In the genomic region with DNA sequence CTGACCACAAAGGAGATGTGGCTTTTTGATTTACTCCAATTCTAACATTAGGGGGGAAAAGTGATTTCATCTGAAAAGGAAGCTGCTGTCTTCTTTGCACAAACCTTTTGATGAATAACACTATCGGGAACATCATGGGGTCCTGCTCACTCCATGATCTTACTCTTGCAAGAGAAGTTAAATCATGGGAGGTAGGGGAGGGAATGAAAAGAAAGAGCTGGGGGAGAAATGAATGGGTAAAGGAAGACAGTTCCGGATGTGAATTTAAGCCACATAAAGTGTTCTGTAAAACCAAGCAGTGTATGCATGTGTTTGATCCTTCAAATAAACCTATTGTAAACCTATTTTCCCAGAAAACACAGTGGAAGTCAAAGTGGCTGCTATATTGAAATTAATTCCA, we compare ENCODE assay signal across 16 cellular contexts.
"Had no signal": no experiment of that assay in that cellular context is flagged by ENCODE, and none has a peak within 500 bp of the region (broad histone marks: within the 10 kb centered on the region; RNA-seq: fewer than 3 reads in every experiment).

No MANE protein-coding gene starts in this region.

- H3K4me3 ChIP-seq: colonic mucosa, sigmoid colon, spleen, thoracic aorta, upper lobe of right lung had no signal

- H3K4me1 ChIP-seq: colonic mucosa, parathyroid adenoma, upper lobe of right lung had no signal

- H3K9me3 ChIP-seq: colonic mucosa, neutrophil, sigmoid colon, spleen, thoracic aorta, upper lobe of right lung had no signal

- H3K27me3 ChIP-seq: colonic mucosa, neutrophil, sigmoid colon, spleen, upper lobe of right lung had no signal

- DNase-seq: activated CD4-positive, alpha-beta T cell treated with anti-CD3 and anti-CD28 coated beads, Interleukin-2, amount 50 U/mL, for 48 hours; activated CD4-positive, CD25-positive, alpha-beta regulatory T cell treated with anti-CD3 and anti-CD28 coated beads, Interleukin-2, amount 50 U/mL, for 72 hours; activated naive CD4-positive, alpha-beta T cell treated with anti-CD3 and anti-CD28 coated beads for 36 hours; activated naive CD8-positive, alpha-beta T cell treated with anti-CD3 and anti-CD28 coated beads, Interleukin-2, amount 50 U/mL, for 24 hours; colonic mucosa; effector CD8-positive, alpha-beta T cell; foreskin melanocyte; head of caudate nucleus; naive B cell; sigmoid colon; spleen; T-helper 9 cell; upper lobe of right lung had no signal

- H3K27ac ChIP-seq: colonic mucosa, neutrophil, parathyroid adenoma, sigmoid colon, spleen, upper lobe of right lung had no signal

- H3K79me2 ChIP-seq: parathyroid adenoma had no signal

- H3K9ac ChIP-seq: parathyroid adenoma had no signal

- H2AFZ ChIP-seq: parathyroid adenoma had no signal

- ATAC-seq: activated naive CD8-positive, alpha-beta T cell treated with anti-CD3 and anti-CD28 coated beads, Interleukin-2, amount 50 U/mL, for 24 hours; upper lobe of right lung had no signal
